14 cellular contexts compared by ENCODE assay signal in the genomic region with DNA sequence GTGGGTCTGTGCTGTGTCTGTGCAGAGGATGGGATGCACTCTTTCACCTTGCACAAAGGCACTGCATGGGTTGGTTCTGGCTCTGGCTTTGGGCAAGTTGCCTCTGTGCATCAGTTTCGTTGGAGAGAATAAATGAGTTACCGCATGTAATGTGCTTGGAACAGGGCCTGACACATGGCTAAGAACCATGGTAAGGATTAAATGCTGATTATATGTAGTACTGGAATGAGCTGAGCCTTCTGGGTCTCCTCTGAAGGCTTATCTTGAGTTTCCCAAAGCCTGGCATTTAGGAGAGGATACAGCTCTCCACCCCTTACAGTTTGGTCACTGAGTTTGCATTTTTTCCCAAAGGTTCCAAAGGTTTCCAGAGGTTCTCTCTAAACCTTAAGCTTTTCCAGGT.
A peak's percentile ranks its signal among the peaks of the same experiment; 100 is the strongest.
DNase-seq lines count a peak whose midpoint lies in the region; ATAC-seq and TF ChIP-seq lines count a peak whose summit lies in the region.
"Had no signal": no experiment of that assay in that cellular context is flagged by ENCODE, and none has a peak within 500 bp of the region (broad histone marks: within the 10 kb centered on the region; RNA-seq: fewer than 3 reads in every experiment).

No MANE protein-coding gene starts in this region.

- H3K23ac ChIP-seq in mesendoderm (ENCODE audit: low read length), result no peak overlapping the region

- H3K79me1 ChIP-seq in mesendoderm (ENCODE audit: low read length), result peaks cover 16% of the 10 kb centered on the region

- no peak for ATAC-seq in body of pancreas
- ATAC-seq in HG03457 (IDR thresholded peaks at IDR 0.05; ENCODE audit: unreplicated experiment), result no peak

- H3K9me3 ChIP-seq in body of pancreas, result no peaks in the 10 kb centered on the region

- H4K8ac ChIP-seq in mesendoderm (ENCODE audit: low read depth, low read length), result no peak overlapping the region

- H3K9ac ChIP-seq in mesendoderm (ENCODE audit: low read length), result no peak overlapping the region

- H3K56ac ChIP-seq in mesendoderm (ENCODE audit: low read length), result peak overlapping the region; percentile 25

- H3K27ac ChIP-seq in body of pancreas, result peak overlapping the region; percentile 15 to 84 (median 61)
- H3K27ac ChIP-seq in mesendoderm (ENCODE audit: low read depth, low read length), result no peak overlapping the region

- H2AK5ac ChIP-seq in mesendoderm (ENCODE audit: low read length), result peak overlapping the region; percentile 57

- no peak for TF ChIP-seq CTCF in body of pancreas (IDR thresholded peaks at IDR 0.05)

- H2BK120ac ChIP-seq in mesendoderm (ENCODE audit: low read depth, low read length), result no peak overlapping the region

- H3K4me3 ChIP-seq in body of pancreas (no peak overlapping the region), mesendoderm (ENCODE audit: low read length) (no peak overlapping the region)

- H3K4me2 ChIP-seq in mesendoderm (ENCODE audit: low read length), result no peak overlapping the region

- H3K4me1 ChIP-seq in body of pancreas, result peaks cover 93% of the 10 kb centered on the region
- H3K4me1 ChIP-seq in mesendoderm (ENCODE audit: control insufficient read depth, low read depth, low read length), result peaks cover 14% of the 10 kb centered on the region

- H2BK15ac ChIP-seq in mesendoderm (replicated peaks; ENCODE audit: low read depth), result no peak overlapping the region

- 20 to 37% methylated on average over 2 of the region's 2 CpGs for WGBS in body of pancreas, 2 donors
- WGBS in mesendoderm (ENCODE audit: extremely low coverage, insufficient coverage, low lambda C conversion rate), result no CpG with 5 or more reads among the region's 2 CpGs

- peak overlapping the region; percentile 13 for H4K5ac ChIP-seq in mesendoderm (ENCODE audit: low read length)

- H3K4ac ChIP-seq in mesendoderm (ENCODE audit: low read depth, low read length), result no peak overlapping the region

- H3K18ac ChIP-seq in mesendoderm (ENCODE audit: low read length), result no peak overlapping the region

- H2BK5ac ChIP-seq in mesendoderm (ENCODE audit: low read length), result no peak overlapping the region

- intact Hi-C loops in body of pancreas (cut with DNase I), result no loop called here

- H3K36me3 ChIP-seq in body of pancreas (replicated peaks in 1 of 2; ENCODE audit: insufficient read depth in 1 of 2, low read depth in 2 of 2), result no peaks in the 10 kb centered on the region
- no peaks in the 10 kb centered on the region for H3K36me3 ChIP-seq in mesendoderm (ENCODE audit: control insufficient read depth, insufficient read depth, low read length)

- H3K79me2 ChIP-seq in mesendoderm (ENCODE audit: control insufficient read depth, insufficient read depth, low read length), result peaks cover 21% of the 10 kb centered on the region

- DNase-seq in NCI-H82 (lab: John Stamatoyannopoulos, UW), result peak; percentile 82
- DNase-seq in body of pancreas, result no peak
- no peak for DNase-seq in mesendoderm
- no peak for DNase-seq in cortex of kidney (lab: John Stamatoyannopoulos, UW)
- no peak for DNase-seq in cerebellar cortex (ENCODE audit: low spot score)
- no peak for DNase-seq in NCI-H2029 (lab: John Stamatoyannopoulos, UW)
- DNase-seq: C1 segment of cervical spinal cord; CD4-positive, alpha-beta memory T cell; DMS153; DND-41; GDM1; HCEC 1CT; HFFc6 had no signal

- no peak for TF ChIP-seq POLR2A in body of pancreas (IDR thresholded peaks at IDR 0.05)

- H3K27me3 ChIP-seq in body of pancreas, result no peaks in the 10 kb centered on the region
- H3K27me3 ChIP-seq in mesendoderm (ENCODE audit: insufficient read depth, low read length, poor library complexity), result no peaks in the 10 kb centered on the region
